ENCODE assay signal across 17 cellular contexts in genomic region chr21:38802050-38803026, GRCh38. TPM values are rescaled to one million over a fixed set of nuclear protein-coding genes. Genes with fewer than 3 reads are reported as not detected.
DNase-seq lines count a peak whose midpoint lies in the region; ATAC-seq, FAIRE-seq and TF ChIP-seq lines count a peak whose summit lies in the region.
"Had no signal": no experiment of that assay in that cellular context is flagged by ENCODE, and none has a peak within 500 bp of the region (broad histone marks: within the 10 kb centered on the region; RNA-seq: fewer than 3 reads in every experiment).

No MANE protein-coding gene starts in this region.

- H4K8ac ChIP-seq in mesendoderm (ENCODE audit: low read depth, low read length) = no peak overlapping the region

- H3K9me3 ChIP-seq in colonic mucosa = no peaks in the 10 kb centered on the region
- no peaks in the 10 kb centered on the region for H3K9me3 ChIP-seq in CD8-positive, alpha-beta T cell (ENCODE audit: low read length)
- H3K9me3 ChIP-seq: breast epithelium, stomach had no signal

- H3K27ac ChIP-seq in 22Rv1 (peak overlapping the region; percentile 52), colonic mucosa (peak overlapping the region; percentile 95), mesendoderm (ENCODE audit: low read depth, low read length) (no peak overlapping the region)
- no peak overlapping the region for H3K27ac ChIP-seq in CD8-positive, alpha-beta T cell (ENCODE audit: low read depth, low read length)
- H3K27ac ChIP-seq: breast epithelium had no signal

- no peak overlapping the region for H4K5ac ChIP-seq in mesendoderm (ENCODE audit: low read length)

- POLR2A ChIA-PET in CD8-positive, alpha-beta T cell (lab: Charles Lee) = no interaction called here

- WGBS in mesendoderm (ENCODE audit: extremely low coverage, insufficient coverage, low lambda C conversion rate) = no CpG with 5 or more reads among the region's 16 CpGs

- H3K27ac Mint-ChIP-seq in CD8-positive, alpha-beta T cell = no peak overlapping the region
- H3K27ac Mint-ChIP-seq: nephron progenitor cell had no signal

- H3K9ac ChIP-seq in colonic mucosa (ENCODE audit: low read depth in 2 of 2, low read length in 2 of 2) = peak overlapping the region; percentile 29 to 85
- H3K9ac ChIP-seq in mesendoderm (ENCODE audit: low read length) = no peak overlapping the region

- intact Hi-C loops in colonic mucosa (cut with DNase I) = loop anchor here (5.0 to 10.0 kb wide), 2 partner anchors 202 to 325 kb away; no protein-coding TSS in a partner anchor
- intact Hi-C loops in CD8-positive, alpha-beta T cell (cut with DNase I, micrococcal nuclease) = loop anchor here in 1 of 2 experiments (10.0 kb wide), 1 partner anchor 1728 kb away; the partner anchor contains the start of genes PIGP and TTC3

- H2BK15ac ChIP-seq in mesendoderm (replicated peaks; ENCODE audit: low read depth) = no peak overlapping the region

- peaks cover 14% of the 10 kb centered on the region for H3K4me1 Mint-ChIP-seq in CD8-positive, alpha-beta T cell (ENCODE audit: low read depth)

- no peak for TF ChIP-seq CTCF in 22Rv1 (IDR thresholded peaks at IDR 0.05)
- TF ChIP-seq CTCF in colonic mucosa (IDR thresholded peaks at IDR 0.05) = no peak
- no peak for TF ChIP-seq CTCF in CD8-positive, alpha-beta T cell (IDR thresholded peaks at IDR 0.05)

- no peak overlapping the region for H3K18ac ChIP-seq in mesendoderm (ENCODE audit: low read length)

- H3K4me3 ChIP-seq in colonic mucosa (no peak overlapping the region), mesendoderm (ENCODE audit: low read length) (no peak overlapping the region)
- H3K4me3 ChIP-seq in CD8-positive, alpha-beta T cell (ENCODE audit: low read depth, low read length) = no peak overlapping the region
- H3K4me3 ChIP-seq: breast epithelium, stomach had no signal

- H3K36me3 Mint-ChIP-seq in CD8-positive, alpha-beta T cell = no peaks in the 10 kb centered on the region

- peaks cover 5% of the 10 kb centered on the region for H3K27me3 Mint-ChIP-seq in CD8-positive, alpha-beta T cell (ENCODE audit: low read depth)

- H3K4me1 ChIP-seq in colonic mucosa = no peaks in the 10 kb centered on the region
- peaks cover 3% of the 10 kb centered on the region for H3K4me1 ChIP-seq in mesendoderm (ENCODE audit: control insufficient read depth, low read depth, low read length)
- peaks cover 8% of the 10 kb centered on the region for H3K4me1 ChIP-seq in CD8-positive, alpha-beta T cell (ENCODE audit: insufficient read depth, low read length)
- H3K4me1 ChIP-seq: breast epithelium had no signal

- H3K27me3 ChIP-seq in colonic mucosa = no peaks in the 10 kb centered on the region
- H3K27me3 ChIP-seq in mesendoderm (ENCODE audit: insufficient read depth, low read length, poor library complexity) = no peaks in the 10 kb centered on the region
- no peaks in the 10 kb centered on the region for H3K27me3 ChIP-seq in CD8-positive, alpha-beta T cell (ENCODE audit: insufficient read depth, low read length)
- H3K27me3 ChIP-seq: breast epithelium, stomach had no signal

- no peak overlapping the region for H3K4me3 Mint-ChIP-seq in CD8-positive, alpha-beta T cell
- H3K4me3 Mint-ChIP-seq: nephron progenitor cell had no signal

- H2BK5ac ChIP-seq in mesendoderm (ENCODE audit: low read length) = no peak overlapping the region

- H3K9me3 Mint-ChIP-seq in CD8-positive, alpha-beta T cell = no peaks in the 10 kb centered on the region
- H3K9me3 Mint-ChIP-seq: nephron progenitor cell had no signal

- DNase-seq in NCI-H2029 (lab: John Stamatoyannopoulos, UW) = peak; percentile 89
- DNase-seq in colonic mucosa = no peak
- DNase-seq in mesendoderm = no peak
- DNase-seq in frontal cortex (ENCODE audit: low spot score in 2 of 2) = no peak
- DNase-seq in CD8-positive, alpha-beta T cell = no peak
- DNase-seq: activated CD4-positive, alpha-beta T cell treated with anti-CD3 and anti-CD28 coated beads, Interleukin-2, amount 50 U/mL, for 48 hours; activated T-cell treated with anti-CD3 and anti-CD28 coated beads, Interleukin-2, amount 50 U/mL, for 1 hour; effector CD8-positive, alpha-beta T cell; Kasumi-1; NCI-H446; nephron progenitor cell; stomach had no signal

- H3K36me3 ChIP-seq in colonic mucosa (no peaks in the 10 kb centered on the region), mesendoderm (ENCODE audit: control insufficient read depth, insufficient read depth, low read length) (no peaks in the 10 kb centered on the region)
- no peaks in the 10 kb centered on the region for H3K36me3 ChIP-seq in CD8-positive, alpha-beta T cell (ENCODE audit: insufficient read depth, low read length)
- H3K36me3 ChIP-seq: breast epithelium, stomach had no signal

- no peak overlapping the region for H3K56ac ChIP-seq in mesendoderm (ENCODE audit: low read length)

- FAIRE-seq in frontal cortex (lab: Jason Lieb, UNC) = no peak
- FAIRE-seq: GM12891 had no signal

- peaks cover 15% of the 10 kb centered on the region for H3K79me2 ChIP-seq in mesendoderm (ENCODE audit: control insufficient read depth, insufficient read depth, low read length)

- no peak overlapping the region for H2BK120ac ChIP-seq in mesendoderm (ENCODE audit: low read depth, low read length)

- no peak overlapping the region for H3K4ac ChIP-seq in mesendoderm (ENCODE audit: low read depth, low read length)

- H3K4me2 ChIP-seq in mesendoderm (ENCODE audit: low read length) = no peak overlapping the region

- H3K79me1 ChIP-seq in mesendoderm (ENCODE audit: low read length) = no peaks in the 10 kb centered on the region

- H3K23ac ChIP-seq in mesendoderm (ENCODE audit: low read length) = no peak overlapping the region

- ATAC-seq in HG03521 (IDR thresholded peaks at IDR 0.05; ENCODE audit: unreplicated experiment) = no peak
- no peak for ATAC-seq in CD8-positive, alpha-beta T cell
- no peak for ATAC-seq in GM18867 (IDR thresholded peaks at IDR 0.05; ENCODE audit: unreplicated experiment)

- CTCF ChIA-PET in CD8-positive, alpha-beta T cell (lab: Charles Lee) = interaction anchor here (0.6 kb wide), 1 partner anchor 995 kb away, joined by 4 read pairs; no protein-coding TSS in a partner anchor

- peak overlapping the region; percentile 19 for H2AK5ac ChIP-seq in mesendoderm (ENCODE audit: low read length)

RNA-seq across cellular contexts. Expression of gene ETS2, which starts 3.4 kb away (rescaled TPM):
- total RNA-seq in colonic mucosa (100 to 1,000 TPM; 110 to 185 TPM), frontal cortex (11.0 TPM)
- polyA plus RNA-seq in mesendoderm (2013, experiment 1 of 2) = 54.1 TPM
- 53.4 TPM for polyA plus RNA-seq in mesendoderm (2013, experiment 2 of 2)
- total RNA-seq in CD8-positive, alpha-beta T cell = 10 to 100 TPM in 1 of 2 experiments, 1 to 10 TPM in 1; 8.1 to 10.0 TPM

Comparison
In these comparisons a context has a peak if more than half of its experiments do, and no peak if none do; other contexts are left out.
1. H3K27ac ChIP-seq: peak in 22Rv1 (single experiment) and colonic mucosa (single experiment); none in mesendoderm (single experiment) and CD8-positive, alpha-beta T cell (single experiment).